18 cellular contexts compared by ENCODE assay signal in genomic region chr16:88525663-88525990, GRCh38.
"Had no signal": no experiment of that assay in that cellular context is flagged by ENCODE, and none has a peak within 500 bp of the region (broad histone marks: within the 10 kb centered on the region; RNA-seq: fewer than 3 reads in every experiment).

No MANE protein-coding gene starts in this region.

- H3K27me3 ChIP-seq: foreskin keratinocyte, thyroid gland had no signal

- H3K27ac ChIP-seq: foreskin keratinocyte, left ventricle myocardium inferior, parathyroid adenoma, sigmoid colon, thyroid gland had no signal

- H3K9me3 ChIP-seq: left ventricle myocardium inferior, sigmoid colon, thyroid gland had no signal

- H3K36me3 ChIP-seq: left ventricle myocardium inferior, thyroid gland had no signal

- FAIRE-seq: astrocyte had no signal

- H3K9ac ChIP-seq: parathyroid adenoma had no signal

- H3K4me3 ChIP-seq: left ventricle myocardium inferior, sigmoid colon, smooth muscle cell, thyroid gland had no signal

- H2AFZ ChIP-seq: parathyroid adenoma had no signal

- H3K4me2 ChIP-seq: smooth muscle cell had no signal

- H3K79me2 ChIP-seq: parathyroid adenoma had no signal

- H3K4me1 ChIP-seq: foreskin keratinocyte, parathyroid adenoma had no signal

- ATAC-seq: activated T-cell treated with anti-CD3 and anti-CD28 coated beads, Interleukin-2, amount 50 U/mL, for 4 hours; foreskin keratinocyte had no signal

- DNase-seq: activated CD4-positive, alpha-beta T cell treated with anti-CD3 and anti-CD28 coated beads for 1 hour; activated CD8-positive, alpha-beta memory T cell treated with anti-CD3 and anti-CD28 coated beads, Interleukin-2, amount 50 U/mL, for 48 hours; activated naive CD4-positive, alpha-beta T cell treated with Interleukin-2 at 50 U/mL for 16 hours; activated naive CD8-positive, alpha-beta T cell treated with anti-CD3 and anti-CD28 coated beads for 36 hours; activated T-cell treated with anti-CD3 and anti-CD28 coated beads, Interleukin-2, amount 50 U/mL, for 4 hours; central memory CD4-positive, alpha-beta T cell; effector memory CD4-positive, alpha-beta T cell; foreskin keratinocyte; left ventricle myocardium inferior; nucleus accumbens; sigmoid colon; stimulated activated CD4-positive, alpha-beta T cell treated with anti-CD3 and anti-CD28 coated beads, Interleukin-2, amount 100 ng/mL, for 48 hours; stimulated activated naive CD4-positive, alpha-beta T cell treated with Interleukin-2 at 50 U/mL for 16 hours; T-helper 1 cell; thyroid gland had no signal
